Comparison of ENCODE assay signal across 1 cellular context in genomic region chrX:48892896-48893295, GRCh38.
TF ChIP-seq lines count a peak whose summit lies in the region.

No MANE protein-coding gene starts in this region.

TF ChIP-seq in HepG2, 621 proteins besides CTCF, POLR2A, EP300 and RAD21:
- TF ChIP-seq ZNF354B (CRISPR knock-in tag; IDR thresholded peaks at IDR 0.05) (no peak), ARNTL (CRISPR knock-in tag; IDR thresholded peaks at IDR 0.05) (no peak), RXRA (CRISPR knock-in tag; IDR thresholded peaks at IDR 0.05) (no peak), THAP11 (CRISPR knock-in tag; IDR thresholded peaks at IDR 0.05) (no peak), ARNT (IDR thresholded peaks at IDR 0.05) (no peak), GLMP (CRISPR knock-in tag; IDR thresholded peaks at IDR 0.05; ENCODE audit: borderline replicate concordance) (no peak), TFDP1 (CRISPR knock-in tag; IDR thresholded peaks at IDR 0.05; ENCODE audit: borderline replicate concordance) (no peak), ZNF891 (CRISPR knock-in tag; IDR thresholded peaks at IDR 0.05) (no peak)
